In the genomic region with DNA sequence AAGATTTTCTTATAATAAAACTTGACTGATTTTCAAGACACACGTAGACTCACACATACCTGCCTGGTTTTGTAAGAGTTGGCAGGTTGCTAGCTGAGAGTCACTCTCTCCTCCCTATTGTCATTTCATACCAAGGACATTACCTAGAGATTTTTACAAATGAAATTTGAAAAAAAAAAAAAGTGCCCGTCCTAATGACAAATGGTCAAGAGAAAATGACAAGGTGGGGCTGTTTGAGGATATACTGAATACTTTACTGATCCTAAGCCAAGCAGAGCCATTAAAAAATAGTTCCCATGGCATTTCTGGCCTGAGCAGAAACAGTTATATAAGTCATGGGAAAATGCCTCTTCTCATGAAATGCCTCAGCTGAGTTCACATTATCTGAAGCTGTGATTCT, we compare ENCODE assay signal across 18 cellular contexts.
"Had no signal": no experiment of that assay in that cellular context is flagged by ENCODE, and none has a peak within 500 bp of the region (broad histone marks: within the 10 kb centered on the region; RNA-seq: fewer than 3 reads in every experiment).

No MANE protein-coding gene starts in this region.

- H3K4me3 ChIP-seq: adrenal gland, heart left ventricle, thoracic aorta had no signal

- H3K9me3 ChIP-seq: adrenal gland, heart left ventricle, thoracic aorta had no signal

- ATAC-seq: activated CD8-positive, alpha-beta T cell treated with anti-CD3 and anti-CD28 coated beads, Interleukin-2, amount 10 ng/mL, durations not matched to agents 7 days and 5 days; effector memory CD8-positive, alpha-beta T cell; heart left ventricle; naive thymus-derived CD4-positive, alpha-beta T cell; sciatic nerve; SK-N-SH treated with all-trans-retinoic acid at 6 μM for 48 hours; WTC11 had no signal

- H3K4me1 ChIP-seq: adrenal gland had no signal

- DNase-seq: activated CD4-positive, alpha-beta T cell treated with anti-CD3 and anti-CD28 coated beads for 48 hours; activated CD8-positive, alpha-beta memory T cell treated with anti-CD3 and anti-CD28 coated beads, Interleukin-2, amount 50 U/mL, for 48 hours; activated CD8-positive, alpha-beta T cell treated with anti-CD3 and anti-CD28 coated beads, Interleukin-2, amount 10 ng/mL, durations not matched to agents 7 days and 5 days; activated naive CD4-positive, alpha-beta T cell treated with anti-CD3 and anti-CD28 coated beads, Interleukin-2, amount 10 ng/mL, durations not matched to agents 7 days and 5 days; adrenal gland; central memory CD4-positive, alpha-beta T cell; effector memory CD8-positive, alpha-beta T cell; foreskin melanocyte; heart left ventricle; islet precursor cell; midbrain; naive thymus-derived CD4-positive, alpha-beta T cell; stimulated activated CD4-positive, alpha-beta T cell treated with anti-CD3 and anti-CD28 coated beads, Interleukin-4, amount 100 ng/mL, for 1 hour; stimulated activated CD8-positive, alpha-beta memory T cell treated with anti-CD3 and anti-CD28 coated beads, Interleukin-4, amount 100 ng/mL, for 48 hours had no signal

- H3K27ac ChIP-seq: adrenal gland, thoracic aorta had no signal

- H3K27me3 ChIP-seq: adrenal gland, heart left ventricle had no signal

- H3K36me3 ChIP-seq: adrenal gland, heart left ventricle, thoracic aorta had no signal
